Comparison of ENCODE assay signal across 1 cellular context in genomic region chr9:72984990-72985389, GRCh38.
TF ChIP-seq lines count a peak whose summit lies in the region.

No MANE protein-coding gene starts in this region.

TF ChIP-seq in liver, 16 proteins besides CTCF, POLR2A, EP300 and RAD21 (continued from another document):
- TF ChIP-seq REST (IDR thresholded peaks at IDR 0.05) (no peak), ATF3 (IDR thresholded peaks at IDR 0.05) (no peak), YY1 (IDR thresholded peaks at IDR 0.05) (no peak), ZBTB33 (IDR thresholded peaks at IDR 0.05) (no peak), TAF1 (conservative IDR thresholded peaks at IDR 0.05) (no peak), SP1 (IDR thresholded peaks at IDR 0.05) (no peak)
